ENCODE assay signal across 19 cellular contexts in the genomic region with DNA sequence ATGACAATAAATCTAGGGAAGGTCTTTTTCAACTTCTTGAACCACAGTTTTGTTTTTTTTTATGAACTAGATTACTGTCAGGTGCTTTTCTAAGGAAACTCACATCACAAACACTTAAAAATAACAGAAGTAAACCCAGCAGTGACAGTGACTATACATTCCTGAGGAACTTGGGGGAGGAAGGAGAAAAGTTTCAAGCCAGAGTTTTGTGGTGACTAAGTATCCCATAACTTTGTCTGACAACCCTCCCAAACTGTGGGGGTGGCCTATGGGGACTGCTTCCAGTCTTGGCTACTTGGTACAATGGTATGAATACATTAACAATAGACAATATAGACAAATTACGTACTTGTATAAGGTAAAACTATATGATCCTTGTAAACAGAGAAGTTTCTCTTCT.
DNase-seq lines count a peak whose midpoint lies in the region; ATAC-seq and TF ChIP-seq lines count a peak whose summit lies in the region.
"Had no signal": no experiment of that assay in that cellular context is flagged by ENCODE, and none has a peak within 500 bp of the region (broad histone marks: within the 10 kb centered on the region; RNA-seq: fewer than 3 reads in every experiment).

No MANE protein-coding gene starts in this region.

- no peak overlapping the region for H3K27ac ChIP-seq in OCI-LY7 (ENCODE audit: low read depth, low read length, poor library complexity, severe bottlenecking)
- H3K27ac ChIP-seq: 22Rv1 had no signal

- intact Hi-C loops in OCI-LY7 (cut with micrococcal nuclease; ENCODE audit: unreplicated experiment) = no loop called here

- no peak overlapping the region for H3K4me2 ChIP-seq in OCI-LY7 (ENCODE audit: low read length)

- H3K9me3 ChIP-seq in OCI-LY7 (ENCODE audit: low read length) = peaks cover 5% of the 10 kb centered on the region; the same call in 1 of the 2 replicates

- H3K27ac Mint-ChIP-seq in activated CD8-positive, alpha-beta memory T cell treated with anti-CD3 and anti-CD28 coated beads, Interleukin-2, amount 10 ng/mL, durations not matched to agents 7 days and 5 days = no peak overlapping the region
- H3K27ac Mint-ChIP-seq: B cell; CD8-positive, alpha-beta T cell; HFFc6 had no signal

- H3K4me1 Mint-ChIP-seq in activated CD8-positive, alpha-beta memory T cell treated with anti-CD3 and anti-CD28 coated beads, Interleukin-2, amount 10 ng/mL, durations not matched to agents 7 days and 5 days = no peaks in the 10 kb centered on the region
- H3K4me1 Mint-ChIP-seq: B cell had no signal

- DNase-seq in AG08395 (ENCODE audit: low spot score) (peak; percentile 26), EL (peak; percentile 6), OCI-LY7 (ENCODE audit: low spot score) (no peak), fibroblast of mammary gland (ENCODE audit: low read depth) (peak; percentile 51), NCI-H526 treated with DMSO at 0.1 percent for 48 hours (lab: John Stamatoyannopoulos, UW) (no peak)
- DNase-seq in activated CD8-positive, alpha-beta memory T cell treated with anti-CD3 and anti-CD28 coated beads, Interleukin-2, amount 10 ng/mL, durations not matched to agents 7 days and 5 days = no peak
- no peak for DNase-seq in activated CD4-positive, alpha-beta T cell treated with anti-CD3 and anti-CD28 coated beads, Interleukin-2, amount 50 U/mL, for 1 hour
- DNase-seq: C1 segment of cervical spinal cord; CD8-positive, alpha-beta T cell; COR-L47; DMS153; DMS79 treated with DMSO at 0.1 percent for 48 hours; HCEC 1CT; HFFc6 had no signal

- no TSS peak for BruUV-seq in OCI-LY7 (replicated peaks; lab: Mats Ljungman, UMichigan)

- H3K9me2 ChIP-seq in OCI-LY7 (ENCODE audit: insufficient read depth, low read length) = no peaks in the 10 kb centered on the region

- TF ChIP-seq CTCF in OCI-LY7 (conservative IDR thresholded peaks at IDR 0.05; ENCODE audit: low read length) = no peak
- no peak for TF ChIP-seq CTCF in fibroblast of mammary gland (conservative IDR thresholded peaks at IDR 0.05; ENCODE audit: control insufficient read depth, insufficient read depth, low read depth, low read length)

- POLR2A ChIA-PET in OCI-LY7 (lab: Charles Lee) = no interaction called here

- H3K36me3 ChIP-seq in OCI-LY7 (ENCODE audit: insufficient read depth, low read length) = no peaks in the 10 kb centered on the region; the same call in 1 of the 2 replicates

- H3K79me2 ChIP-seq in OCI-LY7 (ENCODE audit: insufficient read depth, low read depth, low read length) = no peaks in the 10 kb centered on the region

- H3K9me3 Mint-ChIP-seq in activated CD8-positive, alpha-beta memory T cell treated with anti-CD3 and anti-CD28 coated beads, Interleukin-2, amount 10 ng/mL, durations not matched to agents 7 days and 5 days (ENCODE audit: low read depth) = no peaks in the 10 kb centered on the region

- no peaks in the 10 kb centered on the region for H3K27me3 Mint-ChIP-seq in activated CD8-positive, alpha-beta memory T cell treated with anti-CD3 and anti-CD28 coated beads, Interleukin-2, amount 10 ng/mL, durations not matched to agents 7 days and 5 days
- H3K27me3 Mint-ChIP-seq: B cell had no signal

- no peak overlapping the region for H3K4me3 Mint-ChIP-seq in activated CD8-positive, alpha-beta memory T cell treated with anti-CD3 and anti-CD28 coated beads, Interleukin-2, amount 10 ng/mL, durations not matched to agents 7 days and 5 days
- H3K4me3 Mint-ChIP-seq: B cell; CD8-positive, alpha-beta T cell; HFFc6 had no signal

- no peaks in the 10 kb centered on the region for H3K4me1 ChIP-seq in OCI-LY7 (ENCODE audit: insufficient read depth, low read length, poor library complexity, severe bottlenecking)

- no peaks in the 10 kb centered on the region for H3K36me3 Mint-ChIP-seq in activated CD8-positive, alpha-beta memory T cell treated with anti-CD3 and anti-CD28 coated beads, Interleukin-2, amount 10 ng/mL, durations not matched to agents 7 days and 5 days
- H3K36me3 Mint-ChIP-seq: CD8-positive, alpha-beta T cell had no signal

- H4K20me1 ChIP-seq in OCI-LY7 (ENCODE audit: insufficient read depth, low read length) = no peaks in the 10 kb centered on the region

- CTCF ChIA-PET in OCI-LY7 (lab: Charles Lee; ENCODE audit: unreplicated experiment) = no interaction called here
- CTCF ChIA-PET in activated CD8-positive, alpha-beta memory T cell treated with anti-CD3 and anti-CD28 coated beads, Interleukin-2, amount 10 ng/mL, durations not matched to agents 7 days and 5 days (lab: Charles Lee) = no interaction called here

- no peak for ATAC-seq in activated CD8-positive, alpha-beta memory T cell treated with anti-CD3 and anti-CD28 coated beads, Interleukin-2, amount 10 ng/mL, durations not matched to agents 7 days and 5 days
- no peak for ATAC-seq in HG02623 (IDR thresholded peaks at IDR 0.05; ENCODE audit: unreplicated experiment)
- ATAC-seq: CD8-positive, alpha-beta T cell; GM12878; HepG2 had no signal

- H3K4me3 ChIP-seq in OCI-LY7 (ENCODE audit: low read depth, low read length, poor library complexity, severe bottlenecking) (no peak overlapping the region), fibroblast of mammary gland (ENCODE audit: control insufficient read depth, low read depth, low read length) (no peak overlapping the region)
- H3K4me3 ChIP-seq: GM12878 had no signal

- H2AFZ ChIP-seq in OCI-LY7 (ENCODE audit: low read length) = peak overlapping the region; percentile 14; the same call in 1 of the 2 replicates

Comparison
In these comparisons a context has a peak if more than half of its experiments do, and no peak if none do; other contexts are left out.
1. DNase-seq: peak in AG08395 (single experiment), EL (single experiment) and fibroblast of mammary gland (single experiment); none in OCI-LY7 (single experiment), activated CD8-positive, alpha-beta memory T cell treated with anti-CD3 and anti-CD28 coated beads, Interleukin-2, amount 10 ng/mL, durations not matched to agents 7 days and 5 days (single experiment), activated CD4-positive, alpha-beta T cell treated with anti-CD3 and anti-CD28 coated beads, Interleukin-2, amount 50 U/mL, for 1 hour (single experiment) and NCI-H526 treated with DMSO at 0.1 percent for 48 hours (single experiment).